Comparison of ENCODE assay signal across 1 cellular context in the genomic region with DNA sequence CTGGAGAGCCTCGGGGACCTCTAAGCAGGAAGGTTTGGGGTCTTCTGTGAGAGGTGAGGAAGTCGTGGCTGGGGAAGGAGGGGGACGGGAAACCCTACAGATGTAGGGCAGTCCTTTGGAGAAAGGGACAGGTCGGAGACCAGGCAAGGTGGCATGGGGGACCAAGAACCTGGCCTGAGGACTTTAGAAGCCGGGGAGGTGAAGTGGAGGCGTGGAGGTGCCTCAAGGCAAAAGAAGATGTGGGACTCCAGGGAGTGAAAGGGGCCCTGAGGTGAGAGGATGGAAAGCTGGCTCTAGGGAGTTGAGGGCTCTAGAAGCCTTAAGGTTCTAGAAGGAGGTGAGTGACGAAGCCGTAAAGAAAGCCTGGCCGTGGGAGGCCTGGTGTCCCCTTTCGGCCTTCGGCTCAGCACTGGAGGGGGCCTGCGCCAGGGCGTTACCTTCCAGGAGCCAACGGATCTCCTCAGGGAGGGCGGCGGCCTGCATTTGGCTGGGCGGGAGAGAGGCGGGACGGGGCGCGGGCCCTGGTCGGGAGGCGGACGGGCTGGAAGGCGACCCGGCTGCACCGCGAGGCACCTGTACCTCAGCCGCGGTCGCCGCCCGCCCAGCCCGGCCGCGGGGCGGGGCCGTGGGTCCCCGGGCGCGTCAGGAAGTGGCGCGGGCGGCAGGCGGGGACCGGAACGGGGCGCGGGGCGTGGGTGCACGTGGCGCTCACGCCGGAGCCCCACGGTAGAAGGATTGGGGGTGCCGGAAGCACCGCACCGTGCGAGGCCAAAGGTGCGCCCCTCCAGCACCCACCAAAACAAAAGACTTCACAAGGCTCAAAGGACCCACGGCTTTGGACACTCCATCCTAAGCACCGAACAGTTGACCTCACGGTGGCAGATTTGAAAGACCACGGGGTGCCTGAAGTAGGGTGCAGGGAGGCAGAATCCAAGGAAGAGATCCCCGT.
A peak's percentile ranks its signal among the peaks of the same experiment; 100 is the strongest.
TF ChIP-seq lines count a peak whose summit lies in the region.

A gene (minus strand): TSS at position 577 of the 949 bp plus-strand sequence.

TF ChIP-seq in GM12878, 131 proteins besides CTCF, POLR2A, EP300 and RAD21 (continued from another document and continues in another):
- no peak for TF ChIP-seq NFIC (IDR thresholded peaks at IDR 0.05; ENCODE audit: low read depth, low read length)
- TF ChIP-seq HDGF (IDR thresholded peaks at IDR 0.05): peak; percentile 77
- TF ChIP-seq BACH1 (IDR thresholded peaks at IDR 0.05; ENCODE audit: borderline replicate concordance): peak; percentile 96
- no peak for TF ChIP-seq NRF1 (conservative IDR thresholded peaks at IDR 0.05; ENCODE audit: low read depth, low read length)
- TF ChIP-seq PAX5 (IDR thresholded peaks at IDR 0.05; ENCODE audit: borderline replicate concordance, low read depth, low read length): peak; percentile 48; the same call in 1 of the 2 replicates
- no peak for TF ChIP-seq SP1 (IDR thresholded peaks at IDR 0.05; ENCODE audit: low read depth, low read length)
- TF ChIP-seq SMC3 (IDR thresholded peaks at IDR 0.05; ENCODE audit: borderline replicate concordance, low read length): peak; percentile 7; the same call in 1 of the 2 replicates
- TF ChIP-seq, protein P1, sequence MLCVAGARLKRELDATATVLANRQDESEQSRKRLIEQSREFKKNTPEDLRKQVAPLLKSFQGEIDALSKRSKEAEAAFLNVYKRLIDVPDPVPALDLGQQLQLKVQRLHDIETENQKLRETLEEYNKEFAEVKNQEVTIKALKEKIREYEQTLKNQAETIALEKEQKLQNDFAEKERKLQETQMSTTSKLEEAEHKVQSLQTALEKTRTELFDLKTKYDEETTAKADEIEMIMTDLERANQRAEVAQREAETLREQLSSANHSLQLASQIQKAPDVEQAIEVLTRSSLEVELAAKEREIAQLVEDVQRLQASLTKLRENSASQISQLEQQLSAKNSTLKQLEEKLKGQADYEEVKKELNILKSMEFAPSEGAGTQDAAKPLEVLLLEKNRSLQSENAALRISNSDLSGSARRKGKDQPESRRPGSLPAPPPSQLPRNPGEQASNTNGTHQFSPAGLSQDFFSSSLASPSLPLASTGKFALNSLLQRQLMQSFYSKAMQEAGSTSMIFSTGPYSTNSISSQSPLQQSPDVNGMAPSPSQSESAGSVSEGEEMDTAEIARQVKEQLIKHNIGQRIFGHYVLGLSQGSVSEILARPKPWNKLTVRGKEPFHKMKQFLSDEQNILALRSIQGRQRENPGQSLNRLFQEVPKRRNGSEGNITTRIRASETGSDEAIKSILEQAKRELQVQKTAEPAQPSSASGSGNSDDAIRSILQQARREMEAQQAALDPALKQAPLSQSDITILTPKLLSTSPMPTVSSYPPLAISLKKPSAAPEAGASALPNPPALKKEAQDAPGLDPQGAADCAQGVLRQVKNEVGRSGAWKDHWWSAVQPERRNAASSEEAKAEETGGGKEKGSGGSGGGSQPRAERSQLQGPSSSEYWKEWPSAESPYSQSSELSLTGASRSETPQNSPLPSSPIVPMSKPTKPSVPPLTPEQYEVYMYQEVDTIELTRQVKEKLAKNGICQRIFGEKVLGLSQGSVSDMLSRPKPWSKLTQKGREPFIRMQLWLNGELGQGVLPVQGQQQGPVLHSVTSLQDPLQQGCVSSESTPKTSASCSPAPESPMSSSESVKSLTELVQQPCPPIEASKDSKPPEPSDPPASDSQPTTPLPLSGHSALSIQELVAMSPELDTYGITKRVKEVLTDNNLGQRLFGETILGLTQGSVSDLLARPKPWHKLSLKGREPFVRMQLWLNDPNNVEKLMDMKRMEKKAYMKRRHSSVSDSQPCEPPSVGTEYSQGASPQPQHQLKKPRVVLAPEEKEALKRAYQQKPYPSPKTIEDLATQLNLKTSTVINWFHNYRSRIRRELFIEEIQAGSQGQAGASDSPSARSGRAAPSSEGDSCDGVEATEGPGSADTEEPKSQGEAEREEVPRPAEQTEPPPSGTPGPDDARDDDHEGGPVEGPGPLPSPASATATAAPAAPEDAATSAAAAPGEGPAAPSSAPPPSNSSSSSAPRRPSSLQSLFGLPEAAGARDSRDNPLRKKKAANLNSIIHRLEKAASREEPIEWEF (IDR thresholded peaks at IDR 0.05; ENCODE audit: insufficient replicate concordance, low read depth, low read length): no peak
- peak; percentile 83 for TF ChIP-seq LARP7 (IDR thresholded peaks at IDR 0.05)
- TF ChIP-seq, protein P2, sequence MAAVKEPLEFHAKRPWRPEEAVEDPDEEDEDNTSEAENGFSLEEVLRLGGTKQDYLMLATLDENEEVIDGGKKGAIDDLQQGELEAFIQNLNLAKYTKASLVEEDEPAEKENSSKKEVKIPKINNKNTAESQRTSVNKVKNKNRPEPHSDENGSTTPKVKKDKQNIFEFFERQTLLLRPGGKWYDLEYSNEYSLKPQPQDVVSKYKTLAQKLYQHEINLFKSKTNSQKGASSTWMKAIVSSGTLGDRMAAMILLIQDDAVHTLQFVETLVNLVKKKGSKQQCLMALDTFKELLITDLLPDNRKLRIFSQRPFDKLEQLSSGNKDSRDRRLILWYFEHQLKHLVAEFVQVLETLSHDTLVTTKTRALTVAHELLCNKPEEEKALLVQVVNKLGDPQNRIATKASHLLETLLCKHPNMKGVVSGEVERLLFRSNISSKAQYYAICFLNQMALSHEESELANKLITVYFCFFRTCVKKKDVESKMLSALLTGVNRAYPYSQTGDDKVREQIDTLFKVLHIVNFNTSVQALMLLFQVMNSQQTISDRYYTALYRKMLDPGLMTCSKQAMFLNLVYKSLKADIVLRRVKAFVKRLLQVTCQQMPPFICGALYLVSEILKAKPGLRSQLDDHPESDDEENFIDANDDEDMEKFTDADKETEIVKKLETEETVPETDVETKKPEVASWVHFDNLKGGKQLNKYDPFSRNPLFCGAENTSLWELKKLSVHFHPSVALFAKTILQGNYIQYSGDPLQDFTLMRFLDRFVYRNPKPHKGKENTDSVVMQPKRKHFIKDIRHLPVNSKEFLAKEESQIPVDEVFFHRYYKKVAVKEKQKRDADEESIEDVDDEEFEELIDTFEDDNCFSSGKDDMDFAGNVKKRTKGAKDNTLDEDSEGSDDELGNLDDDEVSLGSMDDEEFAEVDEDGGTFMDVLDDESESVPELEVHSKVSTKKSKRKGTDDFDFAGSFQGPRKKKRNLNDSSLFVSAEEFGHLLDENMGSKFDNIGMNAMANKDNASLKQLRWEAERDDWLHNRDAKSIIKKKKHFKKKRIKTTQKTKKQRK (IDR thresholded peaks at IDR 0.05; ENCODE audit: low read depth, low read length): no peak
- peak; percentile 86 for TF ChIP-seq IKZF1 (conservative IDR thresholded peaks at IDR 0.05)
- no peak for TF ChIP-seq NFYA (IDR thresholded peaks at IDR 0.05; ENCODE audit: borderline replicate concordance, low read depth, low read length)
- TF ChIP-seq, protein P3, sequence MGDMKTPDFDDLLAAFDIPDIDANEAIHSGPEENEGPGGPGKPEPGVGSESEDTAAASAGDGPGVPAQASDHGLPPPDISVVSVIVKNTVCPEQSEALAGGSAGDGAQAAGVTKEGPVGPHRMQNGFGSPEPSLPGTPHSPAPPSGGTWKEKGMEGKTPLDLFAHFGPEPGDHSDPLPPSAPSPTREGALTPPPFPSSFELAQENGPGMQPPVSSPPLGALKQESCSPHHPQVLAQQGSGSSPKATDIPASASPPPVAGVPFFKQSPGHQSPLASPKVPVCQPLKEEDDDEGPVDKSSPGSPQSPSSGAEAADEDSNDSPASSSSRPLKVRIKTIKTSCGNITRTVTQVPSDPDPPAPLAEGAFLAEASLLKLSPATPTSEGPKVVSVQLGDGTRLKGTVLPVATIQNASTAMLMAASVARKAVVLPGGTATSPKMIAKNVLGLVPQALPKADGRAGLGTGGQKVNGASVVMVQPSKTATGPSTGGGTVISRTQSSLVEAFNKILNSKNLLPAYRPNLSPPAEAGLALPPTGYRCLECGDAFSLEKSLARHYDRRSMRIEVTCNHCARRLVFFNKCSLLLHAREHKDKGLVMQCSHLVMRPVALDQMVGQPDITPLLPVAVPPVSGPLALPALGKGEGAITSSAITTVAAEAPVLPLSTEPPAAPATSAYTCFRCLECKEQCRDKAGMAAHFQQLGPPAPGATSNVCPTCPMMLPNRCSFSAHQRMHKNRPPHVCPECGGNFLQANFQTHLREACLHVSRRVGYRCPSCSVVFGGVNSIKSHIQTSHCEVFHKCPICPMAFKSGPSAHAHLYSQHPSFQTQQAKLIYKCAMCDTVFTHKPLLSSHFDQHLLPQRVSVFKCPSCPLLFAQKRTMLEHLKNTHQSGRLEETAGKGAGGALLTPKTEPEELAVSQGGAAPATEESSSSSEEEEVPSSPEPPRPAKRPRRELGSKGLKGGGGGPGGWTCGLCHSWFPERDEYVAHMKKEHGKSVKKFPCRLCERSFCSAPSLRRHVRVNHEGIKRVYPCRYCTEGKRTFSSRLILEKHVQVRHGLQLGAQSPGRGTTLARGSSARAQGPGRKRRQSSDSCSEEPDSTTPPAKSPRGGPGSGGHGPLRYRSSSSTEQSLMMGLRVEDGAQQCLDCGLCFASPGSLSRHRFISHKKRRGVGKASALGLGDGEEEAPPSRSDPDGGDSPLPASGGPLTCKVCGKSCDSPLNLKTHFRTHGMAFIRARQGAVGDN (IDR thresholded peaks at IDR 0.05): peak; percentile 100
- no peak for TF ChIP-seq MYB (IDR thresholded peaks at IDR 0.05; ENCODE audit: borderline replicate concordance, low read depth, low read length)
- 0 out of 2 replicates have a peak, but pooled peaks have one; percentile 24 for TF ChIP-seq SMAD5 (IDR thresholded peaks at IDR 0.05; ENCODE audit: low read depth)
- no peak for TF ChIP-seq ZZZ3 (IDR thresholded peaks at IDR 0.05; ENCODE audit: control insufficient read depth, insufficient read length, low read depth)
- no peak for TF ChIP-seq RCOR1 (conservative IDR thresholded peaks at IDR 0.05; ENCODE audit: low read depth, low read length)
- TF ChIP-seq NR2F1 (conservative IDR thresholded peaks at IDR 0.05): peak; percentile 78; the same call in 1 of the 2 replicates
- peak; percentile 21; the same call in 1 of the 2 replicates for TF ChIP-seq HCFC1 (IDR thresholded peaks at IDR 0.05; ENCODE audit: low read length)
- TF ChIP-seq GABPA (IDR thresholded peaks at IDR 0.05; ENCODE audit: low read depth): peak; percentile 50; the same call in 1 of the 2 replicates
- peak in 1 of 2 experiments; percentile 48; a peak in 1 of 3 replicates for TF ChIP-seq EGR1 (IDR thresholded peaks at IDR 0.05; ENCODE audit: borderline replicate concordance in 1 of 2, low read depth in 2 of 2, low read length in 2 of 2)
- peak; percentile 84; the same call in 1 of the 2 replicates for TF ChIP-seq RB1 (IDR thresholded peaks at IDR 0.05; ENCODE audit: borderline replicate concordance)
- TF ChIP-seq, protein P4, sequence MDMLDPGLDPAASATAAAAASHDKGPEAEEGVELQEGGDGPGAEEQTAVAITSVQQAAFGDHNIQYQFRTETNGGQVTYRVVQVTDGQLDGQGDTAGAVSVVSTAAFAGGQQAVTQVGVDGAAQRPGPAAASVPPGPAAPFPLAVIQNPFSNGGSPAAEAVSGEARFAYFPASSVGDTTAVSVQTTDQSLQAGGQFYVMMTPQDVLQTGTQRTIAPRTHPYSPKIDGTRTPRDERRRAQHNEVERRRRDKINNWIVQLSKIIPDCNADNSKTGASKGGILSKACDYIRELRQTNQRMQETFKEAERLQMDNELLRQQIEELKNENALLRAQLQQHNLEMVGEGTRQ (IDR thresholded peaks at IDR 0.05; ENCODE audit: borderline replicate concordance, low read depth, low read length): no peak
- TF ChIP-seq, protein P5, sequence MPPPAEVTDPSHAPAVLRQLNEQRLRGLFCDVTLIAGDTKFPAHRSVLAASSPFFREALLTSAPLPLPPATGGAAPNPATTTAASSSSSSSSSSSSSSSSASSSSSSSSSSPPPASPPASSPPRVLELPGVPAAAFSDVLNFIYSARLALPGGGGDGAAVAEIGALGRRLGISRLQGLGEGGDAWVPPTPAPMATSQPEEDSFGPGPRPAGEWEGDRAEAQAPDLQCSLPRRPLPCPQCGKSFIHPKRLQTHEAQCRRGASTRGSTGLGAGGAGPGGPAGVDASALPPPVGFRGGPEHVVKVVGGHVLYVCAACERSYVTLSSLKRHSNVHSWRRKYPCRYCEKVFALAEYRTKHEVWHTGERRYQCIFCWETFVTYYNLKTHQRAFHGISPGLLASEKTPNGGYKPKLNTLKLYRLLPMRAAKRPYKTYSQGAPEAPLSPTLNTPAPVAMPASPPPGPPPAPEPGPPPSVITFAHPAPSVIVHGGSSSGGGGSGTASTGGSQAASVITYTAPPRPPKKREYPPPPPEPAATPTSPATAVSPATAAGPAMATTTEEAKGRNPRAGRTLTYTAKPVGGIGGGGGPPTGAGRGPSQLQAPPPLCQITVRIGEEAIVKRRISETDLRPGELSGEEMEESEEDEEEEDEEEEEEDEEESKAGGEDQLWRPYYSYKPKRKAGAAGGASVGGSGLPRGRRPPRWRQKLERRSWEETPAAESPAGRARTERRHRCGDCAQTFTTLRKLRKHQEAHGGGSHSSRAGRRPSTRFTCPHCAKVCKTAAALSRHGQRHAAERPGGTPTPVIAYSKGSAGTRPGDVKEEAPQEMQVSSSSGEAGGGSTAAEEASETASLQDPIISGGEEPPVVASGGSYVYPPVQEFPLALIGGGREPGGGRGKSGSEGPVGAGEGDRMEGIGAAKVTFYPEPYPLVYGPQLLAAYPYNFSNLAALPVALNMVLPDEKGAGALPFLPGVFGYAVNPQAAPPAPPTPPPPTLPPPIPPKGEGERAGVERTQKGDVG (CRISPR knock-in tag; IDR thresholded peaks at IDR 0.05): no peak
- TF ChIP-seq TARDBP (IDR thresholded peaks at IDR 0.05; ENCODE audit: borderline replicate concordance): no peak
- TF ChIP-seq, protein P6, sequence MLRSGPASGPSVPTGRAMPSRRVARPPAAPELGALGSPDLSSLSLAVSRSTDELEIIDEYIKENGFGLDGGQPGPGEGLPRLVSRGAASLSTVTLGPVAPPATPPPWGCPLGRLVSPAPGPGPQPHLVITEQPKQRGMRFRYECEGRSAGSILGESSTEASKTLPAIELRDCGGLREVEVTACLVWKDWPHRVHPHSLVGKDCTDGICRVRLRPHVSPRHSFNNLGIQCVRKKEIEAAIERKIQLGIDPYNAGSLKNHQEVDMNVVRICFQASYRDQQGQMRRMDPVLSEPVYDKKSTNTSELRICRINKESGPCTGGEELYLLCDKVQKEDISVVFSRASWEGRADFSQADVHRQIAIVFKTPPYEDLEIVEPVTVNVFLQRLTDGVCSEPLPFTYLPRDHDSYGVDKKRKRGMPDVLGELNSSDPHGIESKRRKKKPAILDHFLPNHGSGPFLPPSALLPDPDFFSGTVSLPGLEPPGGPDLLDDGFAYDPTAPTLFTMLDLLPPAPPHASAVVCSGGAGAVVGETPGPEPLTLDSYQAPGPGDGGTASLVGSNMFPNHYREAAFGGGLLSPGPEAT (IDR thresholded peaks at IDR 0.05; ENCODE audit: low read depth): no peak
- no peak for TF ChIP-seq SMAD1 (IDR thresholded peaks at IDR 0.05; ENCODE audit: low read depth, partially characterized antibody)
- TF ChIP-seq CHD2 (IDR thresholded peaks at IDR 0.05; ENCODE audit: borderline replicate concordance, low read depth, low read length): peak; percentile 51; the same call in 1 of the 2 replicates
- peak; percentile 41; the same call in 1 of the 2 replicates for TF ChIP-seq YY1 (IDR thresholded peaks at IDR 0.05; ENCODE audit: low read depth, low read length)
- no peak for TF ChIP-seq ZNF622 (IDR thresholded peaks at IDR 0.05)
- TF ChIP-seq, protein P7, sequence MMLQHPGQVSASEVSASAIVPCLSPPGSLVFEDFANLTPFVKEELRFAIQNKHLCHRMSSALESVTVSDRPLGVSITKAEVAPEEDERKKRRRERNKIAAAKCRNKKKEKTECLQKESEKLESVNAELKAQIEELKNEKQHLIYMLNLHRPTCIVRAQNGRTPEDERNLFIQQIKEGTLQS (IDR thresholded peaks at IDR 0.05; ENCODE audit: borderline replicate concordance, extremely low read depth, low read depth, low read length): no peak
- no peak for TF ChIP-seq MTA2 (IDR thresholded peaks at IDR 0.05; ENCODE audit: low read depth)
